20 cellular contexts compared by ENCODE assay signal in the genomic region with DNA sequence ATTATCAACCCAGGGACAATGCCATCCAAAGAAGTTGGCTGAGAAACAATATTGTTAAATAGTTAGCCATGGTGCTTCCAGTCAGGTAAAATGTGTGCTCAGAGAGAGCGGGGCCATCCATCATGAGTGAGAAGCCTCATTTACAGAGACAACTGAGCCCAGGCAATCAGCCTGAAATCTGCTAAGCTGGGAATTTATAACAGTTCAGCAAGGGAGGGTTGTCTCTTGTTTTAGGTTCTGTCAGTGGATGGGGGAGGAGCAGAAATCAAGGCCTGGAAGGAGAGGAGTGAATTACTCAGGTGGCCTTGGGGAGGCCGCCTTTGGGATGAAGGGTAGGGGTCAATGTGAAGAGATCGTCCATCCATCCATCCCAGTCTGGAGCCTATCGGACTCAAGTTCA.
"Had no signal": no experiment of that assay in that cellular context is flagged by ENCODE, and none has a peak within 500 bp of the region (broad histone marks: within the 10 kb centered on the region; RNA-seq: fewer than 3 reads in every experiment).

No MANE protein-coding gene starts in this region.

- H3K9me3 ChIP-seq: MG63, SK-N-SH had no signal

- H3K36me3 ChIP-seq: MG63 had no signal

- H3K4me3 Mint-ChIP-seq: T-cell had no signal

- DNase-seq: Karpas-422, KG1, MG63, NCI-H1092, NCI-H1436, NCI-H187, NCI-H2029, NCI-H2081 treated with DMSO at 0.1 percent for 48 hours, NCI-H2171, NCI-H226, NCI-H446, NCI-H510A, NCI-H524 treated with DMSO at 0.1 percent for 48 hours, NCI-H69, NCI-H774, RPMI8226, SHP77, SK-N-SH, SW 1271, T-cell had no signal

- H3K9me3 Mint-ChIP-seq: T-cell had no signal

- H3K4me2 ChIP-seq: SK-N-SH had no signal

- ATAC-seq: T-cell had no signal

- H3K36me3 Mint-ChIP-seq: T-cell had no signal

- H3K27ac Mint-ChIP-seq: T-cell had no signal

- H3K9ac ChIP-seq: SK-N-SH had no signal

- H3K27me3 ChIP-seq: MG63 had no signal

- H3K4me1 Mint-ChIP-seq: T-cell had no signal

- H3K4me3 ChIP-seq: MG63 had no signal
